8 cellular contexts compared by ENCODE assay signal in genomic region chr19:7680606-7681335, GRCh38. TPM values are rescaled to one million over a fixed set of nuclear protein-coding genes. Genes with fewer than 3 reads are reported as not detected.
DNase-seq lines count a peak whose midpoint lies in the region; ATAC-seq and TF ChIP-seq lines count a peak whose summit lies in the region.

TRAPPC5 (plus strand) TSS chr19:7680833; CDS start chr19:7682254, 1,421 bp downstream.

- H3K36me3 ChIP-seq in KOPT-K1 (ENCODE audit: insufficient read depth, low read length), result peaks cover 19% of the 10 kb centered on the region

- peak within 1 kb of the TSS; percentile 95 for H3K27ac ChIP-seq in C4-2B
- peak within 1 kb of the TSS; percentile 83 for H3K27ac ChIP-seq in KOPT-K1 (ENCODE audit: low read depth, low read length, poor library complexity, severe bottlenecking)

- no peaks in the 10 kb centered on the region for H3K9me3 Mint-ChIP-seq in nephron

- H3K4me3 ChIP-seq in fibroblast of the aortic adventitia (ENCODE audit: low read depth, low read length), result peak within 1 kb of the TSS; percentile 89

- peaks cover 19% of the 10 kb centered on the region for H3K36me3 Mint-ChIP-seq in nephron (ENCODE audit: low read depth)

- peak; percentile 99 for TF ChIP-seq CTCF in C4-2B (conservative IDR thresholded peaks at IDR 0.05)
- TF ChIP-seq CTCF in fibroblast of the aortic adventitia (IDR thresholded peaks at IDR 0.05; ENCODE audit: insufficient read depth, low read length), result peak; percentile 51
- TF ChIP-seq CTCF in nephron (IDR thresholded peaks at IDR 0.05; ENCODE audit: unreplicated experiment in 3 of 3), result peak; percentile 97 to 99 (median 98)

- peak within 1 kb of the TSS; percentile 92 to 94 (median 93) for H3K4me3 Mint-ChIP-seq in nephron

- peak; percentile 44 for ATAC-seq in GM19351 (IDR thresholded peaks at IDR 0.05; ENCODE audit: unreplicated experiment)

- H3K9me3 ChIP-seq in KOPT-K1 (ENCODE audit: insufficient read depth, low read length, poor library complexity, severe bottlenecking), result no peaks in the 10 kb centered on the region

- peaks cover 6% of the 10 kb centered on the region for H3K4me1 Mint-ChIP-seq in nephron

- DNase-seq in SHP77 (lab: John Stamatoyannopoulos, UW), result peak; percentile 59 to 80
- peak; percentile 95 for DNase-seq in activated effector memory CD4-positive, alpha-beta T cell treated with anti-CD3 and anti-CD28 coated beads, Interleukin-2, amount 50 U/mL, for 16 hours
- DNase-seq in fibroblast of the aortic adventitia (ENCODE audit: low read depth), result peak; percentile 73
- peak; percentile 79 for DNase-seq in stimulated activated naive CD4-positive, alpha-beta T cell treated with Interleukin-2 at 50 U/mL for 16 hours (lab: John Stamatoyannopoulos, UW)

- peaks cover 19% of the 10 kb centered on the region for H3K27me3 Mint-ChIP-seq in nephron (ENCODE audit: low read depth)

- peak within 1 kb of the TSS; percentile 58 to 83 (median 72) for H3K27ac Mint-ChIP-seq in nephron

RNA-seq across cellular contexts. Expression of gene TRAPPC5, which starts in this region (rescaled TPM):
- total RNA-seq in fibroblast of the aortic adventitia (ENCODE audit: low replicate concordance), result 26.3 and 38.8 TPM in 2 replicates

Comparison
In these comparisons a context has a peak if more than half of its experiments do, and no peak if none do; other contexts are left out.
1. Peak in every context shown above with its lines: DNase-seq, ATAC-seq, H3K4me3 ChIP-seq and H3K27ac ChIP-seq.